1 cellular context compared by ENCODE assay signal in the genomic region with DNA sequence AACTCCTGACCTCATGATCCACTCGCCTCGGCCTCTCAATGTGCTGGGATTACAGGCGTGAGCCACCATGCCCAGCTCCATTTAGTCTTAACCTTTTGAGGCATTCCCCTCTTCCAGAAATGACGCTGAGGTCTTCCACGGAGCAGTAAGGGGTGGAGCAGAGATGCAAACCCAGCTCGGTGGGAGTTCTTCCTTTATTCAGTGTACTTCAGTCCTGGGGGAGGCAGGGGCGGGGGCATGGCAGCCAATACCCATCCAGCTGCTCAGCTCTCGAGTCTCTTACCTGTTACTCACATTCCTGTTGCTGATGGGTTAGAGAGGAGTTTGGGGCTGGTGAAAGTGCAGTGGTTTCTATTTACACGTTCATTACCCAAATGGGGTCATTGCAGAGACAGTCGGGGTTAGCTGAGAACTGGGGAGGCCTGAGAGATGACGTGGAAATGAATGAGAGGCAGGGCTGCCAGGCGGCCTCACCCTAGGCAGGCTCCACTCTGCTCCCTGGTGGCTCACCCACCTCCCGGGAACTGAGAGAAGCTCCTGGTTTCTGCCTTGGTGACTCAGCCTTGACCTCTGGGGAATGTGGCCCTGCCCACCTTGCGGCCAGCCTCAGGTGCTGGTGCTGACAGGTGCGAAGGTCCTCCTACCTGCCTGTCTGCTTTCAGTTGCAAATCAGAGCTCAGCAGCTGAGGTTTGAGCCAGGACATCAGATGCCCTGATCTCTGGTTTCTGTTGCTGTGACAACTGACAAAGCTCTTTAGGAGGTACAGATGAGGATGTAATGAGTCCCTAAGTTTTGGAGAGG.
A peak's percentile ranks its signal among the peaks of the same experiment; 100 is the strongest.
TF ChIP-seq lines count a peak whose summit lies in the region.

No MANE protein-coding gene starts in this region.

TF ChIP-seq in HCT116, 20 proteins besides CTCF, POLR2A, EP300 and RAD21 (continued from another document):
- TF ChIP-seq FOSL1 (IDR thresholded peaks at IDR 0.05; ENCODE audit: low read depth), result peak; percentile 93
- TF ChIP-seq YY1 (IDR thresholded peaks at IDR 0.05; ENCODE audit: extremely low read depth, insufficient replicate concordance, low read depth, low read length), result peak; percentile 66
- TF ChIP-seq, protein P1, sequence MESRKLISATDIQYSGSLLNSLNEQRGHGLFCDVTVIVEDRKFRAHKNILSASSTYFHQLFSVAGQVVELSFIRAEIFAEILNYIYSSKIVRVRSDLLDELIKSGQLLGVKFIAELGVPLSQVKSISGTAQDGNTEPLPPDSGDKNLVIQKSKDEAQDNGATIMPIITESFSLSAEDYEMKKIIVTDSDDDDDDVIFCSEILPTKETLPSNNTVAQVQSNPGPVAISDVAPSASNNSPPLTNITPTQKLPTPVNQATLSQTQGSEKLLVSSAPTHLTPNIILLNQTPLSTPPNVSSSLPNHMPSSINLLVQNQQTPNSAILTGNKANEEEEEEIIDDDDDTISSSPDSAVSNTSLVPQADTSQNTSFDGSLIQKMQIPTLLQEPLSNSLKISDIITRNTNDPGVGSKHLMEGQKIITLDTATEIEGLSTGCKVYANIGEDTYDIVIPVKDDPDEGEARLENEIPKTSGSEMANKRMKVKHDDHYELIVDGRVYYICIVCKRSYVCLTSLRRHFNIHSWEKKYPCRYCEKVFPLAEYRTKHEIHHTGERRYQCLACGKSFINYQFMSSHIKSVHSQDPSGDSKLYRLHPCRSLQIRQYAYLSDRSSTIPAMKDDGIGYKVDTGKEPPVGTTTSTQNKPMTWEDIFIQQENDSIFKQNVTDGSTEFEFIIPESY (IDR thresholded peaks at IDR 0.05; ENCODE audit: extremely low read depth, insufficient replicate concordance, low read length), result peak; percentile 38
- peak; percentile 77; the same call in 1 of the 2 replicates for TF ChIP-seq CBX3 (IDR thresholded peaks at IDR 0.05; ENCODE audit: low read depth)
